Comparison of ENCODE assay signal across 33 cellular contexts in genomic region chr12:70080577-70080976, GRCh38.
DNase-seq lines count a peak whose midpoint lies in the region; ATAC-seq, FAIRE-seq and TF ChIP-seq lines count a peak whose summit lies in the region.
"Had no signal": no experiment of that assay in that cellular context is flagged by ENCODE, and none has a peak within 500 bp of the region (broad histone marks: within the 10 kb centered on the region; RNA-seq: fewer than 3 reads in every experiment).

No MANE protein-coding gene starts in this region.

- no peak overlapping the region for H3K27ac Mint-ChIP-seq in stimulated activated naive B cell treated with anti-CD40 and anti-IgM and Interleukin-4, amounts not matched to agents 10 μg/mL and 1 μg/mL and 100 μg/mL, for 72 hours
- H3K27ac Mint-ChIP-seq in progenitor cell of endocrine pancreas, result no peak overlapping the region
- H3K27ac Mint-ChIP-seq: activated CD4-positive, alpha-beta memory T cell treated with anti-CD3 and anti-CD28 coated beads, Interleukin-2, amount 10 ng/mL, durations not matched to agents 7 days and 5 days; CD4-positive, alpha-beta T cell; effector memory CD8-positive, alpha-beta T cell; T-helper 1 cell treated with Interleukin-12 subunit alpha and Interleukin-12 subunit beta and Interleukin-4 antibody, amounts not matched to agents 30 μg/mL and 1 μg/mL, for 36 hours had no signal

- no CpG with 5 or more reads among the region's 2 CpGs for WGBS in GM12878 (ENCODE audit: insufficient coverage, insufficient replicate concordance, low lambda C conversion rate, missing lambda C conversion rate)

- POLR2A ChIA-PET in GM12878 (lab: Charles Lee), result interaction anchor here (0.7 kb wide), 1 partner anchor 159 kb away, joined by 3 read pairs; no protein-coding TSS in a partner anchor

- CTCF ChIA-PET in GM12878 (lab: Yijun Ruan, JAX), result no interaction called here

- no peaks in the 10 kb centered on the region for H3K36me3 ChIP-seq in DOHH2 (ENCODE audit: control insufficient read depth, low read length)
- no peaks in the 10 kb centered on the region for H3K36me3 ChIP-seq in GM12878 (ENCODE audit: control insufficient read depth in 2 of 2, insufficient read depth in 2 of 2, low read length in 1 of 2)
- H3K36me3 ChIP-seq in vagina, result no peaks in the 10 kb centered on the region
- H3K36me3 ChIP-seq: left lung, spleen, stomach, uterus had no signal

- SMC1A ChIA-PET in GM12878 (lab: Charles Lee; ENCODE audit: uncharacterized antibody, unreplicated experiment), result interaction anchor here (1.1 kb wide), 1 partner anchor 11 kb away, joined by 4 read pairs; no protein-coding TSS in a partner anchor

- no peak for TF ChIP-seq RAD21 in GM12878 (IDR thresholded peaks at IDR 0.05; ENCODE audit: insufficient read depth, low read depth, low read length)

- BruUV-seq in GM12878 (replicated peaks; lab: Mats Ljungman, UMichigan), result no TSS peak

- no peak overlapping the region for H3K4me3 Mint-ChIP-seq in stimulated activated naive B cell treated with anti-CD40 and anti-IgM and Interleukin-4, amounts not matched to agents 10 μg/mL and 1 μg/mL and 100 μg/mL, for 72 hours
- H3K4me3 Mint-ChIP-seq in progenitor cell of endocrine pancreas (ENCODE audit: low read depth), result no peak overlapping the region
- H3K4me3 Mint-ChIP-seq: activated CD4-positive, alpha-beta memory T cell treated with anti-CD3 and anti-CD28 coated beads, Interleukin-2, amount 10 ng/mL, durations not matched to agents 7 days and 5 days; CD4-positive, alpha-beta T cell; effector memory CD8-positive, alpha-beta T cell; T-helper 1 cell treated with Interleukin-12 subunit alpha and Interleukin-12 subunit beta and Interleukin-4 antibody, amounts not matched to agents 30 μg/mL and 1 μg/mL, for 36 hours had no signal

- TF ChIP-seq CTCF in DOHH2 (IDR thresholded peaks at IDR 0.05; ENCODE audit: low read depth, low read length, poor library complexity, severe bottlenecking) (no peak), GM12878 (IDR thresholded peaks at IDR 0.05 in 2 of 3, conservative IDR thresholded peaks at IDR 0.05 in 1 of 3; ENCODE audit: control insufficient read depth in 2 of 3, extremely low read depth in 1 of 3, insufficient read depth in 1 of 3, low read depth in 3 of 3, low read length in 3 of 3) (no peak), progenitor cell of endocrine pancreas (IDR thresholded peaks at IDR 0.05; ENCODE audit: unreplicated experiment) (no peak), vagina (IDR thresholded peaks at IDR 0.05) (no peak)

- no peaks in the 10 kb centered on the region for H3K9me3 ChIP-seq in DOHH2 (ENCODE audit: control insufficient read depth, insufficient read depth, low read length)
- H3K9me3 ChIP-seq in GM12878 (replicated peaks; ENCODE audit: control insufficient read depth, insufficient read depth, low read length), result no peaks in the 10 kb centered on the region
- no peaks in the 10 kb centered on the region for H3K9me3 ChIP-seq in vagina
- H3K9me3 ChIP-seq: left lung, SK-N-SH, stomach, uterus had no signal

- DNase-seq in NOMO-1 (lab: John Stamatoyannopoulos, UW; ENCODE audit: unreplicated experiment in 2 of 2) (peak; percentile 20 to 80), GM12878 (ENCODE audit: low read depth, low spot score) (no peak), progenitor cell of endocrine pancreas (ENCODE audit: low spot score, unreplicated experiment) (no peak), NCI-H1105 (lab: John Stamatoyannopoulos, UW) (no peak), vagina (ENCODE audit: extremely low spot score in 2 of 2) (no peak)
- no peak for DNase-seq in stimulated activated naive B cell treated with anti-CD40 and anti-IgM and Interleukin-4, amounts not matched to agents 10 μg/mL and 1 μg/mL and 100 μg/mL, for 72 hours
- DNase-seq: activated CD4-positive, alpha-beta memory T cell treated with anti-CD3 and anti-CD28 coated beads, Interleukin-2, amount 10 ng/mL, durations not matched to agents 7 days and 5 days; activated CD4-positive, alpha-beta T cell treated with anti-CD3 and anti-CD28 coated beads for 1 hour; activated CD8-positive, alpha-beta memory T cell treated with anti-CD3 and anti-CD28 coated beads, Interleukin-2, amount 50 U/mL, for 4 hours; activated naive CD4-positive, alpha-beta T cell; CD4-positive, alpha-beta T cell; central memory CD4-positive, alpha-beta T cell; DND-41; effector memory CD8-positive, alpha-beta T cell; erythroblast; GOT3; islet precursor cell; left lung; MM.1S; NCI-H1694; OCI-M1; right cardiac atrium; SK-N-SH; spleen; stimulated activated CD4-positive, alpha-beta T cell treated with anti-CD3 and anti-CD28 coated beads, Interleukin-2, amount 100 ng/mL, for 24 hours; stimulated activated CD8-positive, alpha-beta memory T cell treated with anti-CD3 and anti-CD28 coated beads, Interleukin-4, amount 100 ng/mL, for 48 hours; stomach; uterus had no signal

- H3K4me1 ChIP-seq in DOHH2 (ENCODE audit: control insufficient read depth, low read length), result peaks cover 14% of the 10 kb centered on the region
- no peaks in the 10 kb centered on the region for H3K4me1 ChIP-seq in GM12878 (ENCODE audit: control insufficient read depth, insufficient read depth, low read length)
- no peaks in the 10 kb centered on the region for H3K4me1 ChIP-seq in vagina
- H3K4me1 ChIP-seq: left lung, parathyroid adenoma, stomach, uterus had no signal

- H4K20me1 ChIP-seq in DOHH2 (ENCODE audit: control insufficient read depth, insufficient read depth, low read depth, low read length) (no peaks in the 10 kb centered on the region), GM12878 (ENCODE audit: control insufficient read depth, insufficient read depth) (no peaks in the 10 kb centered on the region)

- H3F3A ChIP-seq in DOHH2 (ENCODE audit: control insufficient read depth, insufficient read depth), result no peaks in the 10 kb centered on the region

- H3K27me3 Mint-ChIP-seq in stimulated activated naive B cell treated with anti-CD40 and anti-IgM and Interleukin-4, amounts not matched to agents 10 μg/mL and 1 μg/mL and 100 μg/mL, for 72 hours, result no peaks in the 10 kb centered on the region
- no peaks in the 10 kb centered on the region for H3K27me3 Mint-ChIP-seq in progenitor cell of endocrine pancreas
- H3K27me3 Mint-ChIP-seq: CD4-positive, alpha-beta T cell; effector memory CD8-positive, alpha-beta T cell had no signal

- in situ Hi-C loops in GM12878 (cut with MboI), result no loop called here

- peak overlapping the region; percentile 6; the same call in 1 of the 2 replicates for H3K4me3 ChIP-seq in DOHH2 (ENCODE audit: low read length)
- no peak overlapping the region for H3K4me3 ChIP-seq in GM12878
- no peak overlapping the region for H3K4me3 ChIP-seq in vagina
- H3K4me3 ChIP-seq: left lung, spleen, stomach, uterus had no signal

- no peak overlapping the region for H2AFZ ChIP-seq in GM12878 (ENCODE audit: control insufficient read depth, low read depth, low read length)
- H2AFZ ChIP-seq: parathyroid adenoma had no signal

- FAIRE-seq in GM12878 (lab: Jason Lieb, UNC), result no peak
- FAIRE-seq: GM19239 had no signal

- H3K9ac ChIP-seq in GM12878 (ENCODE audit: control insufficient read depth, insufficient read depth, low read length), result no peak overlapping the region
- H3K9ac ChIP-seq: KMS-11, parathyroid adenoma, SK-N-SH had no signal

- no peak for ATAC-seq in GM12878
- peak; percentile 77 to 83 for ATAC-seq in stimulated activated naive B cell treated with anti-CD40 and anti-IgM and Interleukin-4, amounts not matched to agents 10 μg/mL and 1 μg/mL and 100 μg/mL, for 72 hours (replicated peaks)
- ATAC-seq: effector memory CD8-positive, alpha-beta T cell; left lung; right cardiac atrium had no signal

- no peak for TF ChIP-seq EP300 in GM12878 (IDR thresholded peaks at IDR 0.05; ENCODE audit: borderline replicate concordance in 1 of 2, control insufficient read depth in 1 of 2, low read depth in 2 of 2, low read length in 2 of 2)

- H3K9me2 ChIP-seq in DOHH2 (replicated peaks; ENCODE audit: control insufficient read depth, low read length), result no peaks in the 10 kb centered on the region
- H3K9me2 ChIP-seq: SK-N-SH had no signal

- H3K27ac ChIP-seq in DOHH2 (ENCODE audit: low read depth, low read length) (no peak overlapping the region), GM12878 (ENCODE audit: control insufficient read depth, insufficient read depth) (no peak overlapping the region), vagina (no peak overlapping the region)
- H3K27ac ChIP-seq: KMS-11, left lung, parathyroid adenoma, spleen, stomach, uterus had no signal

- H3K9me3 Mint-ChIP-seq in stimulated activated naive B cell treated with anti-CD40 and anti-IgM and Interleukin-4, amounts not matched to agents 10 μg/mL and 1 μg/mL and 100 μg/mL, for 72 hours, result peaks cover 0 to 1% of the 10 kb centered on the region in 2 donors
- peaks cover 9% of the 10 kb centered on the region for H3K9me3 Mint-ChIP-seq in progenitor cell of endocrine pancreas (ENCODE audit: low read depth)
- H3K9me3 Mint-ChIP-seq: activated CD4-positive, alpha-beta memory T cell treated with anti-CD3 and anti-CD28 coated beads, Interleukin-2, amount 10 ng/mL, durations not matched to agents 7 days and 5 days; effector memory CD8-positive, alpha-beta T cell had no signal

- RAD21 ChIA-PET in GM12878 (lab: Charles Lee; ENCODE audit: unreplicated experiment), result no interaction called here

- peaks cover 7 to 16% of the 10 kb centered on the region in 2 donors for H3K4me1 Mint-ChIP-seq in stimulated activated naive B cell treated with anti-CD40 and anti-IgM and Interleukin-4, amounts not matched to agents 10 μg/mL and 1 μg/mL and 100 μg/mL, for 72 hours
- H3K4me1 Mint-ChIP-seq in progenitor cell of endocrine pancreas (ENCODE audit: low read depth), result peaks cover 2% of the 10 kb centered on the region
- H3K4me1 Mint-ChIP-seq: activated CD4-positive, alpha-beta memory T cell treated with anti-CD3 and anti-CD28 coated beads, Interleukin-2, amount 10 ng/mL, durations not matched to agents 7 days and 5 days had no signal

- intact Hi-C loops in GM12878 (cut with micrococcal nuclease; ENCODE audit: unreplicated experiment) (no loop called here), vagina (cut with DNase I) (no loop called here)

- H3K36me3 Mint-ChIP-seq in stimulated activated naive B cell treated with anti-CD40 and anti-IgM and Interleukin-4, amounts not matched to agents 10 μg/mL and 1 μg/mL and 100 μg/mL, for 72 hours, result peaks cover 3% of the 10 kb centered on the region in 2 donors
- no peaks in the 10 kb centered on the region for H3K36me3 Mint-ChIP-seq in progenitor cell of endocrine pancreas (ENCODE audit: insufficient read depth)

- H3K4me2 ChIP-seq in DOHH2 (ENCODE audit: low read length) (peak overlapping the region; percentile 48), GM12878 (ENCODE audit: control insufficient read depth, insufficient read depth) (no peak overlapping the region)
- H3K4me2 ChIP-seq: KMS-11, SK-N-SH had no signal

- H3K79me2 ChIP-seq in DOHH2 (ENCODE audit: control insufficient read depth, low read length) (no peaks in the 10 kb centered on the region), GM12878 (ENCODE audit: control insufficient read depth, insufficient read depth, low read length) (no peaks in the 10 kb centered on the region)
- H3K79me2 ChIP-seq: parathyroid adenoma had no signal

- TF ChIP-seq POLR2A in GM12878 (IDR thresholded peaks at IDR 0.05; ENCODE audit: low read depth, low read length) (no peak), vagina (IDR thresholded peaks at IDR 0.05) (no peak)

- H3K27me3 ChIP-seq in DOHH2 (ENCODE audit: control insufficient read depth, low read length) (no peaks in the 10 kb centered on the region), GM12878 (replicated peaks in 1 of 2; ENCODE audit: control insufficient read depth in 2 of 2, insufficient read depth in 2 of 2, low read length in 1 of 2) (no peaks in the 10 kb centered on the region), vagina (no peaks in the 10 kb centered on the region)
- H3K27me3 ChIP-seq: left lung, spleen, stomach, uterus had no signal

Comparison
In these comparisons a context has a peak if more than half of its experiments do, and no peak if none do; other contexts are left out.
1. DNase-seq: peak in NOMO-1 (2 of 2); none in GM12878 (single experiment), stimulated activated naive B cell treated with anti-CD40 and anti-IgM and Interleukin-4, amounts not matched to agents 10 μg/mL and 1 μg/mL and 100 μg/mL, for 72 hours (single experiment), progenitor cell of endocrine pancreas (single experiment), NCI-H1105 (single experiment) and vagina (0 of 2).